ENCODE assay signal across 8 cellular contexts in genomic region chr5:111756701-111757581, GRCh38. TPM values are rescaled to one million over a fixed set of nuclear protein-coding genes. Genes with fewer than 3 reads are reported as not detected.
DNase-seq lines count a peak whose midpoint lies in the region; ATAC-seq, FAIRE-seq and TF ChIP-seq lines count a peak whose summit lies in the region.

Gene NREP, minus strand, starts transcription at chr5:111757194. Its CDS starts 1,422 bp downstream, at chr5:111755772.

- FAIRE-seq in pancreas (lab: Jason Lieb, UNC), result no peak

- peak within 1 kb of the TSS; percentile 87 for H3K27ac Mint-ChIP-seq in activated naive CD8-positive, alpha-beta T cell treated with anti-CD3 and anti-CD28 coated beads, Interleukin-2, amount 50 U/mL, for 24 hours

- H3K4me1 ChIP-seq in cardiac muscle cell (ENCODE audit: low read depth), result peaks cover 24% of the 10 kb centered on the region
- peaks cover 0 to 13% (median 5%) of the 10 kb centered on the region in 3 donors for H3K4me1 ChIP-seq in pancreas
- peaks cover 12 to 31% (median 22%) of the 10 kb centered on the region in 4 donors for H3K4me1 ChIP-seq in upper lobe of left lung

- no peaks in the 10 kb centered on the region for H3K27me3 ChIP-seq in cardiac muscle cell
- H3K27me3 ChIP-seq in pancreas, result no peaks in the 10 kb centered on the region
- H3K27me3 ChIP-seq in upper lobe of left lung, result no peaks in the 10 kb centered on the region

- H3K4me1 Mint-ChIP-seq in activated naive CD8-positive, alpha-beta T cell treated with anti-CD3 and anti-CD28 coated beads, Interleukin-2, amount 50 U/mL, for 24 hours, result peaks cover 23% of the 10 kb centered on the region

- H3K27me3 Mint-ChIP-seq in activated naive CD8-positive, alpha-beta T cell treated with anti-CD3 and anti-CD28 coated beads, Interleukin-2, amount 50 U/mL, for 24 hours, result peaks cover 7% of the 10 kb centered on the region

- H3K4me3 ChIP-seq in NB4 (ENCODE audit: low read depth, low read length), result peak within 1 kb of the TSS; percentile 95
- peak within 1 kb of the TSS; percentile 88 for H3K4me3 ChIP-seq in SK-N-MC
- peak within 1 kb of the TSS; percentile 85 for H3K4me3 ChIP-seq in cardiac muscle cell
- peak within 1 kb of the TSS; percentile 26 to 62 (median 55) for H3K4me3 ChIP-seq in pancreas
- H3K4me3 ChIP-seq in upper lobe of left lung, result peak within 1 kb of the TSS; percentile 57 to 85 (median 69)

- TF ChIP-seq EP300 in upper lobe of left lung (IDR thresholded peaks at IDR 0.05), result no peak

- peak; percentile 71 for DNase-seq in GM10248 (ENCODE audit: extremely low spot score)
- peak; percentile 87 for DNase-seq in NB4 (ENCODE audit: low read depth)
- peak; percentile 83 for DNase-seq in SK-N-MC (ENCODE audit: low read depth, low spot score)
- DNase-seq in activated naive CD8-positive, alpha-beta T cell treated with anti-CD3 and anti-CD28 coated beads, Interleukin-2, amount 50 U/mL, for 24 hours, result peak; percentile 79
- peak; percentile 94 to 97 for DNase-seq in cardiac muscle cell (ENCODE audit: low read depth in 1 of 2, low spot score in 1 of 2)
- peak; percentile 87 to 97 (median 94) for DNase-seq in pancreas
- peak; percentile 82 to 96 for DNase-seq in upper lobe of left lung

- intact Hi-C loops in pancreas (cut with DNase I), result no loop called here

- peak within 1 kb of the TSS; percentile 88 for H3K9ac ChIP-seq in SK-N-MC (ENCODE audit: insufficient read length)

- TF ChIP-seq CTCF in GM10248 (IDR thresholded peaks at IDR 0.05; ENCODE audit: control extremely low read depth, extremely low read depth, low read depth, missing control alignments) (peak; percentile 12), NB4 (IDR thresholded peaks at IDR 0.05; ENCODE audit: low read depth, low read length) (peak; percentile 27), cardiac muscle cell (IDR thresholded peaks at IDR 0.05; ENCODE audit: low read depth, low read length) (peak; percentile 47), pancreas (IDR thresholded peaks at IDR 0.05) (peak in 2 of 4 donors; percentile 6 to 25), upper lobe of left lung (IDR thresholded peaks at IDR 0.05) (peak in 5 of 6 experiments; percentile 30 to 80 (median 42))

- POLR2A ChIA-PET in GM10248 (lab: Yijun Ruan, JAX), result interaction anchor here (0.7 kb wide), 1 partner anchor 91 kb away, joined by 4 read pairs; no protein-coding TSS in a partner anchor

- no peak for TF ChIP-seq POLR2A in NB4 (IDR thresholded peaks at IDR 0.05; ENCODE audit: extremely low read depth, insufficient read length)
- TF ChIP-seq POLR2A in upper lobe of left lung (IDR thresholded peaks at IDR 0.05), result no peak

- no peaks in the 10 kb centered on the region for H3K9me3 Mint-ChIP-seq in activated naive CD8-positive, alpha-beta T cell treated with anti-CD3 and anti-CD28 coated beads, Interleukin-2, amount 50 U/mL, for 24 hours

- H3K27ac ChIP-seq in SK-N-MC, result peak within 1 kb of the TSS; percentile 90
- peak within 1 kb of the TSS; percentile 97 for H3K27ac ChIP-seq in cardiac muscle cell
- H3K27ac ChIP-seq in pancreas, result peak within 1 kb of the TSS; percentile 89 to 94 (median 92)
- peak within 1 kb of the TSS; percentile 83 to 92 (median 86) for H3K27ac ChIP-seq in upper lobe of left lung

- WGBS in pancreas, 2 donors, result 1% methylated on average over 19 of the region's 19 CpGs
- 1% methylated on average over 16 to 17 of the region's 19 CpGs for WGBS in upper lobe of left lung, 2 donors

- H3K36me3 ChIP-seq in SK-N-MC (ENCODE audit: insufficient read depth, low read length), result peaks cover 23% of the 10 kb centered on the region
- no peaks in the 10 kb centered on the region for H3K36me3 ChIP-seq in cardiac muscle cell
- no peaks in the 10 kb centered on the region for H3K36me3 ChIP-seq in pancreas
- H3K36me3 ChIP-seq in upper lobe of left lung, result no peaks in the 10 kb centered on the region

- H3K4me3 Mint-ChIP-seq in activated naive CD8-positive, alpha-beta T cell treated with anti-CD3 and anti-CD28 coated beads, Interleukin-2, amount 50 U/mL, for 24 hours, result peak within 1 kb of the TSS; percentile 82

- CTCF ChIA-PET in GM10248 (lab: Yijun Ruan, JAX), result interaction anchor here (0.6 to 1.7 kb wide), 11 partner anchors 9 to 247 kb away, joined by 3 to 7 read pairs (median 3); no protein-coding TSS in a partner anchor

- H3K36me3 Mint-ChIP-seq in activated naive CD8-positive, alpha-beta T cell treated with anti-CD3 and anti-CD28 coated beads, Interleukin-2, amount 50 U/mL, for 24 hours (ENCODE audit: low read depth), result peaks cover 1% of the 10 kb centered on the region

- no peaks in the 10 kb centered on the region for H3K9me3 ChIP-seq in SK-N-MC (ENCODE audit: low read depth, low read length)
- no peaks in the 10 kb centered on the region for H3K9me3 ChIP-seq in cardiac muscle cell (ENCODE audit: low read depth)
- no peaks in the 10 kb centered on the region for H3K9me3 ChIP-seq in pancreas
- no peaks in the 10 kb centered on the region for H3K9me3 ChIP-seq in upper lobe of left lung

- ATAC-seq in HG02610 (IDR thresholded peaks at IDR 0.05; ENCODE audit: unreplicated experiment) (peak; percentile 56), pancreas (peak; percentile 71 to 81 (median 76)), upper lobe of left lung (ENCODE audit: low FRiP score in 2 of 2) (peak; percentile 84 to 85)
- peak; percentile 77 for ATAC-seq in activated naive CD8-positive, alpha-beta T cell treated with anti-CD3 and anti-CD28 coated beads, Interleukin-2, amount 50 U/mL, for 24 hours

RNA-seq across cellular contexts. Expression of gene NREP, which starts in this region (rescaled TPM):
- total RNA-seq in cardiac muscle cell, result 613 and 681 TPM in 2 replicates
- polyA plus RNA-seq in cardiac muscle cell, result 981 and 1,191 TPM in 2 replicates
- total RNA-seq in pancreas, result 10 to 100 TPM in 1 of 6 donors, 1 to 10 TPM in 5; 2.3 to 19.1 (median 5.0) TPM
- 10 to 100 TPM in 1 of 2 donors, 1 to 10 TPM in 1; 3.7 to 10.7 TPM for polyA plus RNA-seq in pancreas
- 10 to 100 TPM in 4 of 6 donors, 1 to 10 TPM in 2; 5.0 to 17.9 (median 12.5) TPM for total RNA-seq in upper lobe of left lung

Comparison
In these comparisons a context has a peak if more than half of its experiments do, and no peak if none do; other contexts are left out.
1. Peak in every context shown above with its lines: DNase-seq, ATAC-seq, H3K4me3 ChIP-seq and H3K27ac ChIP-seq.
2. RNA of gene NREP (total RNA-seq): 613 to 681 TPM in cardiac muscle cell; 5.0 to 17.9 TPM in upper lobe of left lung and 2.3 to 19.1 TPM in pancreas; every median in the first group is over 10 times any median in the second.
3. RNA of gene NREP (polyA plus RNA-seq): 981 to 1,191 TPM in cardiac muscle cell; 3.7 to 10.7 TPM in pancreas; every median in the first group is over 10 times any median in the second.